In the genomic region with DNA sequence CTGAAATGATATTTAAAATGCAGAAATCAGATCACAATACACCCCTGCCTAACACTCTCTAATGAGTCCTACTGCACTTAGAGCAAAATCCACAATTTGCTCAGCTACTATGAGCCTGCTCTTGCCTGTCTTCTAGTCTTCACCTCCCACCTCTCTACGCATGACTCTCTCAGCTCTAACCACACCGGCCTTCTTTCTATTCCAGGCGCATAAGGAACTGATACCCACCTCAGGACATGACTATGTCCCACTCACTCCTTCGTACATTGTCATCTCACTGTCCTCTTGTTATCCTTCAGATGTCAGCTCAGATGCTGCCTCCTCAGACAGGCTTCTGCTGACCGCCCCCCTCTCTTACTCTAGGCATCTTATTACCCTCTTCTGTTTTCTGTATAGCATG, we compare ENCODE assay signal across 13 cellular contexts.
A peak's percentile ranks its signal among the peaks of the same experiment; 100 is the strongest.
DNase-seq lines count a peak whose midpoint lies in the region; ATAC-seq and TF ChIP-seq lines count a peak whose summit lies in the region.
"Had no signal": no experiment of that assay in that cellular context is flagged by ENCODE, and none has a peak within 500 bp of the region (broad histone marks: within the 10 kb centered on the region; RNA-seq: fewer than 3 reads in every experiment).

No MANE protein-coding gene starts in this region.

- POLR2A ChIA-PET in activated CD8-positive, alpha-beta T cell treated with anti-CD3 and anti-CD28 coated beads for 36 hours (lab: Charles Lee): no interaction called here
- POLR2A ChIA-PET in T-cell (lab: Charles Lee): no interaction called here

- peak; percentile 88 for ATAC-seq in GM18870 (IDR thresholded peaks at IDR 0.05; ENCODE audit: unreplicated experiment)
- peak; percentile 99 for ATAC-seq in GM21526 (IDR thresholded peaks at IDR 0.05; ENCODE audit: low FRiP score, unreplicated experiment)
- ATAC-seq in HG03045 (IDR thresholded peaks at IDR 0.05; ENCODE audit: unreplicated experiment): peak; percentile 92
- no peak for ATAC-seq in activated CD8-positive, alpha-beta T cell treated with anti-CD3 and anti-CD28 coated beads for 36 hours
- no peak for ATAC-seq in T-cell (replicated peaks in 1 of 4)

- no peaks in the 10 kb centered on the region for H3K36me3 Mint-ChIP-seq in activated CD8-positive, alpha-beta T cell treated with anti-CD3 and anti-CD28 coated beads for 36 hours (ENCODE audit: low read depth)
- H3K36me3 Mint-ChIP-seq in activated naive CD4-positive, alpha-beta T cell treated with anti-CD3 and anti-CD28 coated beads for 36 hours (ENCODE audit: low read depth): no peaks in the 10 kb centered on the region
- no peaks in the 10 kb centered on the region for H3K36me3 Mint-ChIP-seq in T-cell
- H3K36me3 Mint-ChIP-seq: CD8-positive, alpha-beta memory T cell had no signal

- DNase-seq in putamen (ENCODE audit: low spot score) (peak; percentile 7), UCSD-AML1 (lab: John Stamatoyannopoulos, UW; ENCODE audit: unreplicated experiment) (no peak), T-cell (no peak)
- DNase-seq in activated CD8-positive, alpha-beta T cell treated with anti-CD3 and anti-CD28 coated beads for 36 hours: no peak
- no peak for DNase-seq in activated naive CD4-positive, alpha-beta T cell treated with anti-CD3 and anti-CD28 coated beads for 36 hours
- DNase-seq: amygdala; CD8-positive, alpha-beta memory T cell; NCI-H446 treated with DMSO at 0.1 percent for 48 hours; stimulated activated CD4-positive, alpha-beta T cell treated with anti-CD3 and anti-CD28 coated beads, Interleukin-4, amount 100 ng/mL, for 4 hours; T-helper 9 cell had no signal

- no peak overlapping the region for H3K27ac Mint-ChIP-seq in activated CD8-positive, alpha-beta T cell treated with anti-CD3 and anti-CD28 coated beads for 36 hours
- H3K27ac Mint-ChIP-seq in activated naive CD4-positive, alpha-beta T cell treated with anti-CD3 and anti-CD28 coated beads for 36 hours: no peak overlapping the region
- H3K27ac Mint-ChIP-seq in T-cell: no peak overlapping the region

- intact Hi-C loops in activated CD8-positive, alpha-beta T cell treated with anti-CD3 and anti-CD28 coated beads for 36 hours (cut with micrococcal nuclease): no loop called here
- intact Hi-C loops in activated naive CD4-positive, alpha-beta T cell treated with anti-CD3 and anti-CD28 coated beads for 36 hours (cut with micrococcal nuclease): no loop called here

- H3K4me3 Mint-ChIP-seq in activated CD8-positive, alpha-beta T cell treated with anti-CD3 and anti-CD28 coated beads for 36 hours: no peak overlapping the region
- H3K4me3 Mint-ChIP-seq in activated naive CD4-positive, alpha-beta T cell treated with anti-CD3 and anti-CD28 coated beads for 36 hours: no peak overlapping the region
- no peak overlapping the region for H3K4me3 Mint-ChIP-seq in T-cell
- H3K4me3 Mint-ChIP-seq: CD8-positive, alpha-beta memory T cell had no signal

- peaks cover 7% of the 10 kb centered on the region for H3K9me3 Mint-ChIP-seq in activated CD8-positive, alpha-beta T cell treated with anti-CD3 and anti-CD28 coated beads for 36 hours
- H3K9me3 Mint-ChIP-seq in activated naive CD4-positive, alpha-beta T cell treated with anti-CD3 and anti-CD28 coated beads for 36 hours: peaks cover 8% of the 10 kb centered on the region
- peaks cover 10 to 14% (median 12%) of the 10 kb centered on the region in 3 donors for H3K9me3 Mint-ChIP-seq in T-cell

- TF ChIP-seq CTCF in activated CD8-positive, alpha-beta T cell treated with anti-CD3 and anti-CD28 coated beads for 36 hours (IDR thresholded peaks at IDR 0.05): no peak

- CTCF ChIA-PET in activated CD8-positive, alpha-beta T cell treated with anti-CD3 and anti-CD28 coated beads for 36 hours (lab: Charles Lee): no interaction called here
- CTCF ChIA-PET in activated naive CD4-positive, alpha-beta T cell treated with anti-CD3 and anti-CD28 coated beads for 36 hours (lab: Charles Lee): no interaction called here
- CTCF ChIA-PET in T-cell (lab: Charles Lee): no interaction called here

- no peaks in the 10 kb centered on the region for H3K4me1 Mint-ChIP-seq in activated CD8-positive, alpha-beta T cell treated with anti-CD3 and anti-CD28 coated beads for 36 hours (ENCODE audit: low read depth)
- no peaks in the 10 kb centered on the region for H3K4me1 Mint-ChIP-seq in activated naive CD4-positive, alpha-beta T cell treated with anti-CD3 and anti-CD28 coated beads for 36 hours (ENCODE audit: low read depth)
- no peaks in the 10 kb centered on the region for H3K4me1 Mint-ChIP-seq in T-cell
- H3K4me1 Mint-ChIP-seq: CD8-positive, alpha-beta memory T cell had no signal

- H3K27me3 Mint-ChIP-seq in activated CD8-positive, alpha-beta T cell treated with anti-CD3 and anti-CD28 coated beads for 36 hours: no peaks in the 10 kb centered on the region
- no peaks in the 10 kb centered on the region for H3K27me3 Mint-ChIP-seq in activated naive CD4-positive, alpha-beta T cell treated with anti-CD3 and anti-CD28 coated beads for 36 hours (ENCODE audit: low read depth)
- no peaks in the 10 kb centered on the region for H3K27me3 Mint-ChIP-seq in T-cell
- H3K27me3 Mint-ChIP-seq: CD8-positive, alpha-beta memory T cell had no signal

Comparison
In these comparisons a context has a peak if more than half of its experiments do, and no peak if none do; other contexts are left out.
1. ATAC-seq: peak in GM18870 (single experiment), GM21526 (single experiment) and HG03045 (single experiment); none in activated CD8-positive, alpha-beta T cell treated with anti-CD3 and anti-CD28 coated beads for 36 hours (single experiment) and T-cell (0 of 4).